1 cellular context compared by ENCODE assay signal in genomic region chr7:73528204-73528603, GRCh38.
TF ChIP-seq lines count a peak whose summit lies in the region.

No MANE protein-coding gene starts in this region.

TF ChIP-seq in WTC11, 78 proteins besides CTCF, POLR2A, EP300 and RAD21 (continued from another document):
- TF ChIP-seq ZNF532 (CRISPR knock-in tag; IDR thresholded peaks at IDR 0.05; ENCODE audit: borderline replicate concordance) = no peak
- TF ChIP-seq MYBL2 (CRISPR knock-in tag; IDR thresholded peaks at IDR 0.05) = no peak
- TF ChIP-seq FOXK1 (CRISPR knock-in tag; IDR thresholded peaks at IDR 0.05) = no peak
- TF ChIP-seq ZNF423 (CRISPR knock-in tag; IDR thresholded peaks at IDR 0.05) = no peak
